ENCODE assay signal across 21 cellular contexts in the genomic region with DNA sequence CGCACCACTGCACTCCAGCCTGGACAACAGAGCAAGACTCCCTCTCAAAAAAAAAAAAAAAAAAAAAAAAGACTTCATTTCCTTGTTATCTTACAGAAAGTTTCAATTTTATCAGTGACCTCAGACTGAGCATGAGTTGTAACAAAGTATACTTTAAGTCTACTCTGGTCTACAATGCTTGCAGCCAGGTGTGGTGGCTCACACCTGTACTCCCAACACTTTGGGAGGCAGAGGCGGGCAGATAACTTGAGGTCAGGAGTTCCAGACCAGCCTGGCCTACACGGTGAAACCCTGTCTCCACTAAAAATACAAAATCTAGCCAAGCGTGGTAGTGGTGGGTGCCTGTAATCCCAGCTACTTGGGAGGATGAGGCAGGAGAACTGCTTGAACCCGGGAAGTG. TPM values are rescaled to one million over a fixed set of nuclear protein-coding genes. Genes with fewer than 3 reads are reported as not detected.
DNase-seq lines count a peak whose midpoint lies in the region; ATAC-seq lines count a peak whose summit lies in the region.
"Had no signal": no experiment of that assay in that cellular context is flagged by ENCODE, and none has a peak within 500 bp of the region (broad histone marks: within the 10 kb centered on the region; RNA-seq: fewer than 3 reads in every experiment).

No MANE protein-coding gene starts in this region.

- H3K27ac Mint-ChIP-seq in activated T-cell treated with anti-CD3 and anti-CD28 coated beads, Interleukin-2, amount 50 U/mL, for 72 hours: peak overlapping the region; percentile 76
- H3K27ac Mint-ChIP-seq in T-helper 17 cell: peak overlapping the region; percentile 86
- peak overlapping the region; percentile 78 for H3K27ac Mint-ChIP-seq in central memory CD8-positive, alpha-beta T cell (ENCODE audit: low read depth)
- peak overlapping the region; percentile 77 for H3K27ac Mint-ChIP-seq in stimulated activated effector memory CD8-positive, alpha-beta T cell treated with anti-CD3 and anti-CD28 coated beads, Interleukin-12 subunit alpha, Interleukin-12 subunit beta, amount 100 ng/mL, for 72 hours

- no peaks in the 10 kb centered on the region for H3K9me3 ChIP-seq in T-helper 17 cell (ENCODE audit: control insufficient read depth, low read length, poor library complexity, severe bottlenecking)

- H3K4me1 Mint-ChIP-seq in activated T-cell treated with anti-CD3 and anti-CD28 coated beads, Interleukin-2, amount 50 U/mL, for 72 hours (ENCODE audit: low read depth): peaks cover 96% of the 10 kb centered on the region
- peaks cover 75% of the 10 kb centered on the region for H3K4me1 Mint-ChIP-seq in activated T-cell treated with anti-CD3 and anti-CD28 coated beads, Interleukin-2, amount 50 U/mL, for 4 hours (ENCODE audit: low read depth)
- peaks cover 44% of the 10 kb centered on the region for H3K4me1 Mint-ChIP-seq in T-helper 17 cell
- H3K4me1 Mint-ChIP-seq in central memory CD8-positive, alpha-beta T cell: peaks cover 50% of the 10 kb centered on the region
- peaks cover 55% of the 10 kb centered on the region for H3K4me1 Mint-ChIP-seq in stimulated activated effector memory CD8-positive, alpha-beta T cell treated with anti-CD3 and anti-CD28 coated beads, Interleukin-12 subunit alpha, Interleukin-12 subunit beta, amount 100 ng/mL, for 72 hours

- H3K36me3 Mint-ChIP-seq in activated T-cell treated with anti-CD3 and anti-CD28 coated beads, Interleukin-2, amount 50 U/mL, for 72 hours (ENCODE audit: insufficient read depth in 2 of 2): peaks cover 14 to 78% of the 10 kb centered on the region in 2 donors
- peaks cover 52% of the 10 kb centered on the region for H3K36me3 Mint-ChIP-seq in activated T-cell treated with anti-CD3 and anti-CD28 coated beads, Interleukin-2, amount 50 U/mL, for 4 hours (ENCODE audit: insufficient read depth)
- peaks cover 6% of the 10 kb centered on the region for H3K36me3 Mint-ChIP-seq in T-helper 17 cell (ENCODE audit: low read depth)
- peaks cover 89% of the 10 kb centered on the region for H3K36me3 Mint-ChIP-seq in central memory CD8-positive, alpha-beta T cell (ENCODE audit: insufficient read depth)
- peaks cover 100% of the 10 kb centered on the region for H3K36me3 Mint-ChIP-seq in stimulated activated effector memory CD8-positive, alpha-beta T cell treated with anti-CD3 and anti-CD28 coated beads, Interleukin-12 subunit alpha, Interleukin-12 subunit beta, amount 100 ng/mL, for 72 hours

- no peaks in the 10 kb centered on the region for H3K9me3 Mint-ChIP-seq in activated T-cell treated with anti-CD3 and anti-CD28 coated beads, Interleukin-2, amount 50 U/mL, for 72 hours
- H3K9me3 Mint-ChIP-seq in activated T-cell treated with anti-CD3 and anti-CD28 coated beads, Interleukin-2, amount 50 U/mL, for 4 hours: no peaks in the 10 kb centered on the region
- no peaks in the 10 kb centered on the region for H3K9me3 Mint-ChIP-seq in central memory CD8-positive, alpha-beta T cell
- H3K9me3 Mint-ChIP-seq in stimulated activated effector memory CD8-positive, alpha-beta T cell treated with anti-CD3 and anti-CD28 coated beads, Interleukin-12 subunit alpha, Interleukin-12 subunit beta, amount 100 ng/mL, for 72 hours: no peaks in the 10 kb centered on the region

- H3K27me3 Mint-ChIP-seq in activated T-cell treated with anti-CD3 and anti-CD28 coated beads, Interleukin-2, amount 50 U/mL, for 72 hours (ENCODE audit: low read depth): no peaks in the 10 kb centered on the region
- H3K27me3 Mint-ChIP-seq in activated T-cell treated with anti-CD3 and anti-CD28 coated beads, Interleukin-2, amount 50 U/mL, for 4 hours (ENCODE audit: low read depth): no peaks in the 10 kb centered on the region
- H3K27me3 Mint-ChIP-seq in T-helper 17 cell: no peaks in the 10 kb centered on the region
- no peaks in the 10 kb centered on the region for H3K27me3 Mint-ChIP-seq in central memory CD8-positive, alpha-beta T cell
- H3K27me3 Mint-ChIP-seq: B cell had no signal

- intact Hi-C loops in posterior vena cava (cut with DNase I): no loop called here

- ATAC-seq in activated T-cell treated with anti-CD3 and anti-CD28 coated beads, Interleukin-2, amount 50 U/mL, for 72 hours (replicated peaks in 1 of 2): no peak
- no peak for ATAC-seq in activated T-cell treated with anti-CD3 and anti-CD28 coated beads, Interleukin-2, amount 50 U/mL, for 4 hours
- no peak for ATAC-seq in T-helper 17 cell
- no peak for ATAC-seq in central memory CD8-positive, alpha-beta T cell (replicated peaks; ENCODE audit: extremely low read depth, poor library complexity, severe bottlenecking)
- no peak for ATAC-seq in stimulated activated effector memory CD8-positive, alpha-beta T cell treated with anti-CD3 and anti-CD28 coated beads, Interleukin-12 subunit alpha, Interleukin-12 subunit beta, amount 100 ng/mL, for 72 hours
- ATAC-seq: HCT116 had no signal

- H3K4me3 Mint-ChIP-seq in activated T-cell treated with anti-CD3 and anti-CD28 coated beads, Interleukin-2, amount 50 U/mL, for 72 hours: peak overlapping the region in 1 of 2 donors; percentile 27
- no peak overlapping the region for H3K4me3 Mint-ChIP-seq in activated T-cell treated with anti-CD3 and anti-CD28 coated beads, Interleukin-2, amount 50 U/mL, for 4 hours
- H3K4me3 Mint-ChIP-seq in T-helper 17 cell: no peak overlapping the region
- peak overlapping the region; percentile 18 for H3K4me3 Mint-ChIP-seq in central memory CD8-positive, alpha-beta T cell
- no peak overlapping the region for H3K4me3 Mint-ChIP-seq in stimulated activated effector memory CD8-positive, alpha-beta T cell treated with anti-CD3 and anti-CD28 coated beads, Interleukin-12 subunit alpha, Interleukin-12 subunit beta, amount 100 ng/mL, for 72 hours
- H3K4me3 Mint-ChIP-seq: B cell had no signal

- DNase-seq in activated T-cell treated with anti-CD3 and anti-CD28 coated beads, Interleukin-2, amount 50 U/mL, for 72 hours: no peak
- no peak for DNase-seq in activated T-cell treated with anti-CD3 and anti-CD28 coated beads, Interleukin-2, amount 50 U/mL, for 4 hours
- no peak for DNase-seq in T-helper 17 cell
- no peak for DNase-seq in central memory CD8-positive, alpha-beta T cell (ENCODE audit: low spot score in 2 of 2)
- DNase-seq in stimulated activated effector memory CD8-positive, alpha-beta T cell treated with anti-CD3 and anti-CD28 coated beads, Interleukin-12 subunit alpha, Interleukin-12 subunit beta, amount 100 ng/mL, for 72 hours (ENCODE audit: low spot score in 2 of 2): no peak
- DNase-seq in posterior vena cava (ENCODE audit: low spot score): no peak
- DNase-seq in stimulated activated CD4-positive, alpha-beta T cell treated with anti-CD3 and anti-CD28 coated beads, Interleukin-2, amount 100 ng/mL, for 24 hours: no peak
- no peak for DNase-seq in NCI-H226
- DNase-seq: COR-L47, DMS 273 treated with DMSO at 0.1 percent for 48 hours, GM23248, KBM-7, NCI-H1105 treated with DMSO at 0.1 percent for 48 hours, NCI-H1694 treated with DMSO at 0.1 percent for 48 hours, NCI-H510A, NCI-H748 treated with DMSO at 0.1 percent for 48 hours, OCI-M1, Right ventricle myocardium superior had no signal

RNA-seq across cellular contexts. Expression of a gene that starts 18.0 kb away (rescaled TPM):
- total RNA-seq in activated T-cell treated with anti-CD3 and anti-CD28 coated beads, Interleukin-2, amount 50 U/mL, for 72 hours: 1,000 to 10,000 TPM; 1,220 to 1,492 TPM
- 1,000 to 10,000 TPM; 1,181 to 1,256 (median 1,185) TPM for total RNA-seq in activated T-cell treated with anti-CD3 and anti-CD28 coated beads, Interleukin-2, amount 50 U/mL, for 4 hours
- total RNA-seq in T-helper 17 cell (100 to 1,000 TPM; 576 to 580 TPM), posterior vena cava (100 to 1,000 TPM; 239 to 283 TPM)

RNA-seq across cellular contexts. Expression of a gene that starts 28.7 kb away (rescaled TPM):
- not detected for total RNA-seq in activated T-cell treated with anti-CD3 and anti-CD28 coated beads, Interleukin-2, amount 50 U/mL, for 72 hours
- total RNA-seq in activated T-cell treated with anti-CD3 and anti-CD28 coated beads, Interleukin-2, amount 50 U/mL, for 4 hours: under 1 TPM in 2 of 3 donors, not detected in 1; 0.08 to 0.35 TPM
- total RNA-seq in T-helper 17 cell (under 1 TPM in 1 of 2 donors, not detected in 1; 0.94 TPM), posterior vena cava (under 1 TPM; 0.10 to 0.88 TPM)
- total RNA-seq: A172, GM23248 had no signal
